8 cellular contexts compared by ENCODE assay signal in the genomic region with DNA sequence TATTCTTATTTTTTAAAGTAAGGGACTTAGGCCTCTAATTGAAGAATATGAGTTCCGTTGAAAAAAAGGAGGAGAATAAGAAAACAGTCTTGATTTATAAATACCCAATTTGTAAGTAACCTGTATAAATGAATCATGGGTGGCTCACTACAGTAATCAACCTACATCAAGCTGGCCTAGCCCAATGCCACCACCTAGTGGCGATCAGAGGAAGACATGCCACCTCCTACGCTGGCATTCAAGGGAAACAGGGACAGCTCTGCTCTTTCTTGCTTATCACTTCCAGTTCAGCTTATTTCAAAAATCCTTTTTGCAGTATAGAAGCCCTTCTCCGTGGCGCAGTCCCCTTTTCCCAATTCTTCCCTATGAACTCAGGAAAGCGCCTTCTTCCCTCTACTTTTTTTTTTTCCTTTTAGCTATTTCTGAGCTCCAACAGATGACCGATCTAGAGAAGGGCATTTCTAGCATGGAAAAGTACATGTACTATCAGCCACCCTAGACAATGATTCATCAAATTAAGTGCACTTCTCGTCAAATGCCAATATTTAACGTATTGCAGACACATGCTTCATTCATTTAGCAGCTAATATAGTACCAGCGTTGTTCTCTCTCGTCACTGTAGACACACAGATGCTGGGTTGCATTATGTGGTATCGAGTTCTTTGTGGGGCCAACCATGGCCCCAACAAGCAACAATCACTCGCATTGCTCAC. TPM values are rescaled to one million over a fixed set of nuclear protein-coding genes. Genes with fewer than 3 reads are reported as not detected.
DNase-seq lines count a peak whose midpoint lies in the region; ATAC-seq and TF ChIP-seq lines count a peak whose summit lies in the region.

No MANE protein-coding gene starts in this region.

- H4K20me1 ChIP-seq in smooth muscle cell (ENCODE audit: low read depth): peaks cover 4% of the 10 kb centered on the region

- DNase-seq in activated gamma-delta T cell treated with Interleukin-2 at 50 U/mL for 16 hours: peak; percentile 38
- DNase-seq in activated gamma-delta T cell (lab: John Stamatoyannopoulos, UW): no peak
- peak; percentile 52 to 88 (median 64) for DNase-seq in NCI-H1417 (lab: John Stamatoyannopoulos, UW)
- DNase-seq in T-helper 1 cell: peak in 3 of 5 donors; percentile 6 to 75 (median 22)
- peak in 1 of 2 donors; percentile 84 for DNase-seq in ascending aorta (ENCODE audit: low spot score in 2 of 2)
- peak in 46 of 51 donors; percentile 2 to 83 (median 45) for DNase-seq in hypothalamus (lab: John Stamatoyannopoulos, UW)
- peak; percentile 11 for DNase-seq in smooth muscle cell (lab: John Stamatoyannopoulos, UW; ENCODE audit: unreplicated experiment)

- peak overlapping the region; percentile 75 for H3K4me2 ChIP-seq in smooth muscle cell

- H3K36me3 ChIP-seq in ascending aorta (no peaks in the 10 kb centered on the region), smooth muscle cell (ENCODE audit: low read depth) (no peaks in the 10 kb centered on the region)

- no peak overlapping the region for H3K9ac ChIP-seq in smooth muscle cell (ENCODE audit: low read depth)

- intact Hi-C loops in ascending aorta (cut with DNase I): loop anchor here (1.0 to 10.0 kb wide), 4 partner anchors 29 to 325 kb away; no protein-coding TSS in a partner anchor

- 26% methylated on average over 13 of the region's 13 CpGs for WGBS in smooth muscle cell (ENCODE audit: low lambda C conversion rate)

- peak overlapping the region; percentile 31 to 59 for H3K27ac ChIP-seq in ascending aorta
- no peak overlapping the region for H3K27ac ChIP-seq in smooth muscle cell (ENCODE audit: low read depth)

- TF ChIP-seq CTCF in ascending aorta (IDR thresholded peaks at IDR 0.05) (peak; percentile 77 to 90 (median 80)), smooth muscle cell (IDR thresholded peaks at IDR 0.05; ENCODE audit: borderline replicate concordance, insufficient read depth, poor library complexity, severe bottlenecking) (peak; percentile 88)

- H3K79me2 ChIP-seq in smooth muscle cell (ENCODE audit: low read depth): no peaks in the 10 kb centered on the region

- H2AFZ ChIP-seq in smooth muscle cell (ENCODE audit: low read depth): peak overlapping the region; percentile 71

- peaks cover 10 to 25% of the 10 kb centered on the region in 2 donors for H3K4me1 ChIP-seq in ascending aorta
- peaks cover 5% of the 10 kb centered on the region for H3K4me1 ChIP-seq in smooth muscle cell (ENCODE audit: low read depth)

- H3F3A ChIP-seq in smooth muscle cell (ENCODE audit: low read depth): no peaks in the 10 kb centered on the region

- ATAC-seq in HG02840 (IDR thresholded peaks at IDR 0.05; ENCODE audit: low FRiP score, unreplicated experiment): peak; percentile 76

- H3K27me3 ChIP-seq in ascending aorta: no peaks in the 10 kb centered on the region
- H3K27me3 ChIP-seq in smooth muscle cell (ENCODE audit: low read depth): no peaks in the 10 kb centered on the region

- H3K9me3 ChIP-seq in ascending aorta (no peaks in the 10 kb centered on the region), smooth muscle cell (replicated peaks; ENCODE audit: low read depth) (no peaks in the 10 kb centered on the region)

- H3K4me3 ChIP-seq in ascending aorta: no peak overlapping the region
- H3K4me3 ChIP-seq in smooth muscle cell: no peak overlapping the region

RNA-seq across cellular contexts. Expression of gene PTPN3, which starts 28.3 kb away (rescaled TPM):
- total RNA-seq in ascending aorta: 4.3 TPM
- 4.7 and 5.5 TPM in 2 replicates for total RNA-seq in smooth muscle cell
- 2.2 and 5.3 TPM in 2 replicates for polyA plus RNA-seq in smooth muscle cell
